In the genomic region with DNA sequence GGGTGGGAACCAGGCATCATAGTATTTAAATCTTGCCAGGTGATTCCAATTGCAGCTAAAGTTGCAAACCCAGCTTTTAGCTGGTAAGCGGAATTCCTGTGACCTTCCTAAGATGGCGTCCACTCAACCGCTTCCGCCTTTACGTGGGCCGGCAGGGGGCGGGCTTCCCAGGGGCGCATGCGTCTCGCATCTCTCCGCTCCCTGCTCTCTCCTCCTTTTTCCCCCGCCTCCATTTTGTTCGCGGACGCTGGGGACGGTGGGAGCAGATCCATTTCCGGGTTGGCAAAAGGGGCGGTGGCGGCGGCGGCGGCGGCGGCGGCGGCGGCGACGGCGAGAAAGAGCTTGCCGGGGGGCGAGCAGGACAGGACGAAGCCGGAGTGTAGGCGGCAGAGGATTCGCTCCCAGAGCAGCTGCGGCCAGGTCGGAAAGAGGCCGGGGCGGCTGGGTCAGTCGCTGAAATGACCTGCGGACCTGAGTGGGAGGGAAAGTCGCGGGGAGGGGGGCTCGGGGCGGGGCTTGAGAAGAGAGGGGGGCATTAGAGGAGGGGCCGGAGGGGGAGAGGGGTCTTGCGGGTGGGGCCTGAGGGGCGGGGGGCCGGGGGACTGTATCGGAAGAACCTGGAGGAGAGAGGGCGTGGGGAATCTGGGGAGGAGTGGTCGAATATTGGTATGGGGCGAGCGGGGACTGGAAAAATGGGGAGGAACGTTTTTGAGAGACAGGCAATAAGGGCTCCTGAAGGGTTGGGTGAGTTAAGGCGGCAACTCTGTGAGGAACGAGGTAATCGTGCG, we compare ENCODE assay signal across 8 cellular contexts. TPM values are rescaled to one million over a fixed set of nuclear protein-coding genes. Genes with fewer than 3 reads are reported as not detected.
DNase-seq lines count a peak whose midpoint lies in the region; ATAC-seq and FAIRE-seq lines count a peak whose summit lies in the region.

Gene WIPF2, plus strand, starts transcription at position 232 of the 788 bp plus-strand sequence. CDS start 37,156 bp downstream, outside the sequence.

- WGBS in mesodermal cell (ENCODE audit: insufficient coverage in 2 of 2), 2 experiments: 0% methylated on average over 32 to 40 of the region's 60 CpGs

- peak within 1 kb of the TSS; percentile 92 for H3K4me3 Mint-ChIP-seq in activated CD8-positive, alpha-beta memory T cell treated with anti-CD3 and anti-CD28 coated beads, Interleukin-2, amount 10 ng/mL, durations not matched to agents 7 days and 5 days

- peak; percentile 98 for DNase-seq in COLO829 (ENCODE audit: low spot score)
- peak in 75 of 76 experiments; percentile 35 to 97 (median 92) for DNase-seq in HUDEP-2 (lab: John Stamatoyannopoulos, UW; ENCODE audit: unreplicated experiment in 76 of 76)
- peak; percentile 93 for DNase-seq in NT2/D1 (ENCODE audit: low read depth, low spot score)
- DNase-seq in activated CD8-positive, alpha-beta memory T cell treated with anti-CD3 and anti-CD28 coated beads, Interleukin-2, amount 10 ng/mL, durations not matched to agents 7 days and 5 days: peak; percentile 98
- peak; percentile 92 to 93 for DNase-seq in stimulated activated CD8-positive, alpha-beta memory T cell treated with anti-CD3 and anti-CD28 coated beads, Interleukin-15, amount 100 ng/mL, for 4 hours (ENCODE audit: low read depth in 2 of 2)

- ATAC-seq in GM21360 (IDR thresholded peaks at IDR 0.05; ENCODE audit: unreplicated experiment): peak; percentile 80
- ATAC-seq in activated CD8-positive, alpha-beta memory T cell treated with anti-CD3 and anti-CD28 coated beads, Interleukin-2, amount 10 ng/mL, durations not matched to agents 7 days and 5 days: peak; percentile 96

- peaks cover 4% of the 10 kb centered on the region for H3K36me3 Mint-ChIP-seq in activated CD8-positive, alpha-beta memory T cell treated with anti-CD3 and anti-CD28 coated beads, Interleukin-2, amount 10 ng/mL, durations not matched to agents 7 days and 5 days

- H3K4me3 ChIP-seq in NT2/D1 (ENCODE audit: insufficient read length, low read depth): peak within 1 kb of the TSS; percentile 94
- H3K4me3 ChIP-seq in mesodermal cell (ENCODE audit: extremely low read depth, insufficient read depth, low read length, poor library complexity, severe bottlenecking): peak within 1 kb of the TSS; percentile 72

- H3K9me3 Mint-ChIP-seq in activated CD8-positive, alpha-beta memory T cell treated with anti-CD3 and anti-CD28 coated beads, Interleukin-2, amount 10 ng/mL, durations not matched to agents 7 days and 5 days (ENCODE audit: low read depth): no peaks in the 10 kb centered on the region

- no peaks in the 10 kb centered on the region for H3K27me3 Mint-ChIP-seq in activated CD8-positive, alpha-beta memory T cell treated with anti-CD3 and anti-CD28 coated beads, Interleukin-2, amount 10 ng/mL, durations not matched to agents 7 days and 5 days

- peak; percentile 72 for FAIRE-seq in endometrium (lab: Jason Lieb, UNC)

- H3K9ac ChIP-seq in NT2/D1 (ENCODE audit: insufficient read length, low read depth): peak within 1 kb of the TSS; percentile 86

- H3K27ac ChIP-seq in mesodermal cell (ENCODE audit: low read depth, low read length, severe bottlenecking): peak within 1 kb of the TSS; percentile 94

- peaks cover 26% of the 10 kb centered on the region for H3K4me1 Mint-ChIP-seq in activated CD8-positive, alpha-beta memory T cell treated with anti-CD3 and anti-CD28 coated beads, Interleukin-2, amount 10 ng/mL, durations not matched to agents 7 days and 5 days

- H3K9me3 ChIP-seq in NT2/D1 (ENCODE audit: insufficient read depth, low read length) (no peaks in the 10 kb centered on the region), mesodermal cell (ENCODE audit: control insufficient read depth, low read length) (peaks cover 5% of the 10 kb centered on the region)

- H3K4me1 ChIP-seq in NT2/D1 (ENCODE audit: insufficient read depth, insufficient read length) (no peaks in the 10 kb centered on the region), mesodermal cell (ENCODE audit: control insufficient read depth, insufficient read depth, low read length, poor library complexity, severe bottlenecking) (no peaks in the 10 kb centered on the region)

- no peaks in the 10 kb centered on the region for H3K36me3 ChIP-seq in NT2/D1 (ENCODE audit: insufficient read depth, insufficient read length, low read length)
- peaks cover 5% of the 10 kb centered on the region for H3K36me3 ChIP-seq in mesodermal cell (ENCODE audit: control insufficient read depth, insufficient read depth, low read length)

- H3K27me3 ChIP-seq in NT2/D1 (ENCODE audit: insufficient read depth, insufficient read length): no peaks in the 10 kb centered on the region

- CTCF ChIA-PET in activated CD8-positive, alpha-beta memory T cell treated with anti-CD3 and anti-CD28 coated beads, Interleukin-2, amount 10 ng/mL, durations not matched to agents 7 days and 5 days (lab: Charles Lee): interaction anchor here (0.7 to 3.3 kb wide), 35 partner anchors 11 to 239 kb away, joined by 3 to 20 read pairs (median 4); partner anchors contain the start of genes CDC6 and PSMD3

- H3K27ac Mint-ChIP-seq in activated CD8-positive, alpha-beta memory T cell treated with anti-CD3 and anti-CD28 coated beads, Interleukin-2, amount 10 ng/mL, durations not matched to agents 7 days and 5 days: peak within 1 kb of the TSS; percentile 100

RNA-seq across cellular contexts. Expression of gene WIPF2, which starts in this region (rescaled TPM):
- 10 to 100 TPM; 24.1 to 26.1 TPM for total RNA-seq in activated CD8-positive, alpha-beta memory T cell treated with anti-CD3 and anti-CD28 coated beads, Interleukin-2, amount 10 ng/mL, durations not matched to agents 7 days and 5 days
- 18.8 TPM for polyA plus RNA-seq in mesodermal cell (2013, experiment 1 of 2)
- 20.0 TPM for polyA plus RNA-seq in mesodermal cell (2013, experiment 2 of 2)

Comparison
In these comparisons a context has a peak if more than half of its experiments do, and no peak if none do; other contexts are left out.
1. Peak in every context shown above with its lines: DNase-seq, ATAC-seq, H3K4me3 ChIP-seq and H3K27ac ChIP-seq.